ENCODE assay signal across 16 cellular contexts in genomic region chr1:37741662-37742061, GRCh38. TPM values are rescaled to one million over a fixed set of nuclear protein-coding genes. Genes with fewer than 3 reads are reported as not detected.
DNase-seq lines count a peak whose midpoint lies in the region; ATAC-seq and TF ChIP-seq lines count a peak whose summit lies in the region.
"Had no signal": no experiment of that assay in that cellular context is flagged by ENCODE, and none has a peak within 500 bp of the region (broad histone marks: within the 10 kb centered on the region; RNA-seq: fewer than 3 reads in every experiment).

No MANE protein-coding gene starts in this region.

- no peaks in the 10 kb centered on the region for H3K27me3 ChIP-seq in mammary epithelial cell (ENCODE audit: insufficient read depth, low read length)
- peaks cover 0 to 51% (median 0%) of the 10 kb centered on the region in 4 donors for H3K27me3 ChIP-seq in esophagus squamous epithelium

- H3K27me3 Mint-ChIP-seq in MCF 10A (ENCODE audit: insufficient read depth, unreplicated experiment) = peaks cover 11% of the 10 kb centered on the region
- H3K27me3 Mint-ChIP-seq in WTC11 (ENCODE audit: low read depth) = peaks cover 28% of the 10 kb centered on the region

- CTCF ChIA-PET in mammary epithelial cell (lab: Charles Lee; ENCODE audit: low non-redundant PET) = no interaction called here
- CTCF ChIA-PET in MCF 10A (lab: Yijun Ruan, JAX) = interaction anchor here (0.6 to 1.4 kb wide), 7 partner anchors 15 to 1084 kb away, joined by 3 to 6 read pairs (median 4); a partner anchor contains a TSS
- CTCF ChIA-PET in HEK293 (lab: Yijun Ruan, JAX) = interaction anchor here (0.6 to 1.4 kb wide), 6 partner anchors 8 to 306 kb away, joined by 3 to 4 read pairs (median 3); no protein-coding TSS in a partner anchor
- CTCF ChIA-PET in WTC11 (lab: Charles Lee) = interaction anchor here (0.9 to 1.3 kb wide), 3 partner anchors 20 to 139 kb away, joined by 3 to 4 read pairs (median 4); no protein-coding TSS in a partner anchor

- no peaks in the 10 kb centered on the region for H3K79me2 ChIP-seq in mammary epithelial cell (ENCODE audit: insufficient read depth, low read length)

- no peak for TF ChIP-seq POLR2A in esophagus squamous epithelium (IDR thresholded peaks at IDR 0.05)

- WGBS in mammary epithelial cell (ENCODE audit: low coverage, missing lambda C conversion rate) = 34% methylated on average over 6 of the region's 6 CpGs
- 37 to 39% methylated on average over 5 to 6 of the region's 6 CpGs for WGBS in esophagus squamous epithelium, 2 donors

- ATAC-seq in WTC11 = peak; percentile 30; the same call in 1 of the 2 replicates
- no peak for ATAC-seq in sciatic nerve
- ATAC-seq in GM21515 (IDR thresholded peaks at IDR 0.05; ENCODE audit: unreplicated experiment) = no peak
- ATAC-seq: CD8-positive, alpha-beta T cell; GM12878 had no signal

- H3K36me3 ChIP-seq in mammary epithelial cell (ENCODE audit: insufficient read depth, low read length) = no peaks in the 10 kb centered on the region
- H3K36me3 ChIP-seq in HEK293 (ENCODE audit: control insufficient read depth in 2 of 2, insufficient read depth in 1 of 2, low read length in 2 of 2) = no peaks in the 10 kb centered on the region
- H3K36me3 ChIP-seq in esophagus squamous epithelium = no peaks in the 10 kb centered on the region
- H3K36me3 ChIP-seq: HAP-1 had no signal

- no peaks in the 10 kb centered on the region for H4K20me1 ChIP-seq in mammary epithelial cell (ENCODE audit: insufficient read depth, low read length)

- DNase-seq in mammary epithelial cell = no peak
- no peak for DNase-seq in MCF 10A (ENCODE audit: unreplicated experiment)
- DNase-seq in WTC11 (ENCODE audit: low spot score) = no peak
- DNase-seq in sciatic nerve (ENCODE audit: low spot score) = peak; percentile 33
- no peak for DNase-seq in NCI-H69 (lab: John Stamatoyannopoulos, UW)
- no peak for DNase-seq in esophagus squamous epithelium (lab: John Stamatoyannopoulos, UW)
- DNase-seq: CD8-positive, alpha-beta T cell; COR-L47 had no signal

- dilution Hi-C loops in mammary epithelial cell (cut with HindIII; ENCODE audit: low sequenced_read_pairs) = loop anchor here (5.0 kb wide), 1 partner anchor 96 kb away; no protein-coding TSS in a partner anchor

- in situ Hi-C loops in mammary epithelial cell (cut with MboI; ENCODE audit: low sequenced_read_pairs in 2 of 2) = no loop called here

- H3K27ac Mint-ChIP-seq in MCF 10A (ENCODE audit: low read depth, unreplicated experiment) = no peak overlapping the region
- no peak overlapping the region for H3K27ac Mint-ChIP-seq in WTC11
- H3K27ac Mint-ChIP-seq: CD14-positive monocyte; CD8-positive, alpha-beta T cell had no signal

- no peak overlapping the region for H2AFZ ChIP-seq in mammary epithelial cell (ENCODE audit: low read depth, low read length)

- H3K4me1 ChIP-seq in mammary epithelial cell (ENCODE audit: insufficient read depth, low read length) = peaks cover 11% of the 10 kb centered on the region
- 0 out of 2 replicates have a peak, but pooled peaks cover 3% of the 10 kb centered on the region for H3K4me1 ChIP-seq in HEK293 (ENCODE audit: control insufficient read depth, insufficient read depth, low read length)
- H3K4me1 ChIP-seq in esophagus squamous epithelium = peaks cover 0 to 9% (median 0%) of the 10 kb centered on the region in 3 donors
- H3K4me1 ChIP-seq: HAP-1 had no signal

- H3K4me2 ChIP-seq in mammary epithelial cell (ENCODE audit: insufficient read depth, low read depth, low read length) = peak overlapping the region; percentile 21

- BruUV-seq in mammary epithelial cell (replicated peaks; lab: Mats Ljungman, UMichigan) = no TSS peak
- BruUV-seq in MCF 10A (replicated peaks; lab: Mats Ljungman, UMichigan) = no TSS peak

- H3K9me3 Mint-ChIP-seq in MCF 10A (ENCODE audit: unreplicated experiment) (peaks cover 8% of the 10 kb centered on the region), WTC11 (peaks cover 2% of the 10 kb centered on the region)

- POLR2A ChIA-PET in MCF 10A (lab: Yijun Ruan, JAX) (interaction anchor here (0.5 to 2.6 kb wide), 8 partner anchors 9 to 1702 kb away, joined by 3 to 14 read pairs (median 3); partner anchors contain the start of genes C1orf122 and YRDC), HEK293 (lab: Yijun Ruan, JAX) (interaction anchor here (0.5 to 1.3 kb wide), 3 partner anchors 51 to 66 kb away, joined by 3 read pairs; partner anchors contain the start of genes C1orf122 and YRDC), WTC11 (lab: Charles Lee) (no interaction called here)

- H3K4me1 Mint-ChIP-seq in MCF 10A (ENCODE audit: insufficient read depth, unreplicated experiment) (peaks cover 15% of the 10 kb centered on the region), WTC11 (no peaks in the 10 kb centered on the region)
- H3K4me1 Mint-ChIP-seq: CD14-positive monocyte had no signal

- H3K4me3 Mint-ChIP-seq in MCF 10A (ENCODE audit: unreplicated experiment) (no peak overlapping the region), WTC11 (no peak overlapping the region)
- H3K4me3 Mint-ChIP-seq: CD14-positive monocyte; CD8-positive, alpha-beta T cell had no signal

- peaks cover 5% of the 10 kb centered on the region for H3K9me3 ChIP-seq in mammary epithelial cell (replicated peaks; ENCODE audit: insufficient read depth, low read length)
- no peaks in the 10 kb centered on the region for H3K9me3 ChIP-seq in HEK293 (ENCODE audit: control insufficient read depth, insufficient read depth, low read depth, low read length)
- peaks cover 0 to 2% (median 0%) of the 10 kb centered on the region in 3 donors for H3K9me3 ChIP-seq in esophagus squamous epithelium
- H3K9me3 ChIP-seq: HAP-1 had no signal

- H3K36me3 Mint-ChIP-seq in MCF 10A (ENCODE audit: insufficient read depth, unreplicated experiment) = no peaks in the 10 kb centered on the region
- no peaks in the 10 kb centered on the region for H3K36me3 Mint-ChIP-seq in WTC11
- H3K36me3 Mint-ChIP-seq: CD14-positive monocyte; CD8-positive, alpha-beta T cell had no signal

- no peak for TF ChIP-seq CTCF in mammary epithelial cell (conservative IDR thresholded peaks at IDR 0.05 in 1 of 2, IDR thresholded peaks at IDR 0.05 in 1 of 2; ENCODE audit: extremely low read depth in 1 of 2, insufficient read depth in 1 of 2, low read depth in 1 of 2, low read length in 2 of 2)
- no peak for TF ChIP-seq CTCF in MCF 10A (IDR thresholded peaks at IDR 0.05; ENCODE audit: unreplicated experiment)
- TF ChIP-seq CTCF in HEK293 (tag by site-specific recombination; IDR thresholded peaks at IDR 0.05) = no peak
- TF ChIP-seq CTCF in WTC11 (IDR thresholded peaks at IDR 0.05) = no peak
- no peak for TF ChIP-seq CTCF in esophagus squamous epithelium (IDR thresholded peaks at IDR 0.05)

- H3K9ac ChIP-seq in mammary epithelial cell (ENCODE audit: insufficient read depth, low read length) = no peak overlapping the region

- H3K27ac ChIP-seq in mammary epithelial cell (ENCODE audit: insufficient read depth, low read depth, low read length) = no peak overlapping the region
- no peak overlapping the region for H3K27ac ChIP-seq in HEK293 (ENCODE audit: extremely low read depth, low read depth, low read length)
- no peak overlapping the region for H3K27ac ChIP-seq in esophagus squamous epithelium
- H3K27ac ChIP-seq: 22Rv1 had no signal

- no peak overlapping the region for H3K4me3 ChIP-seq in mammary epithelial cell (replicated peaks in 1 of 3; ENCODE audit: insufficient read depth in 1 of 3, low read depth in 2 of 3, low read length in 3 of 3)
- no peak overlapping the region for H3K4me3 ChIP-seq in HEK293 (ENCODE audit: low read depth, low read length)
- no peak overlapping the region for H3K4me3 ChIP-seq in esophagus squamous epithelium
- H3K4me3 ChIP-seq: GM12878, HAP-1 had no signal

- intact Hi-C loops in mammary epithelial cell (cut with micrococcal nuclease) (loop anchor here (1.0 to 2.0 kb wide), 2 partner anchors 11 to 19 kb away; no protein-coding TSS in a partner anchor), MCF 10A (cut with micrococcal nuclease) (no loop called here), sciatic nerve (cut with DNase I) (no loop called here), esophagus squamous epithelium (cut with DNase I) (no loop called here)

TF ChIP-seq in HEK293, 187 proteins besides CTCF, POLR2A, EP300 and RAD21 (continues in another document):
- TF ChIP-seq ZNF23 (tag by site-specific recombination; IDR thresholded peaks at IDR 0.05; ENCODE audit: borderline replicate concordance) = no peak
- TF ChIP-seq KLF8 (tag by site-specific recombination; IDR thresholded peaks at IDR 0.05) = no peak
- no peak for TF ChIP-seq ZNF843 (tag by site-specific recombination; IDR thresholded peaks at IDR 0.05)

TF ChIP-seq in WTC11, 78 proteins besides CTCF, POLR2A, EP300 and RAD21:
- TF ChIP-seq ZNF138 (CRISPR knock-in tag; conservative IDR thresholded peaks at IDR 0.05) = no peak

RNA-seq across cellular contexts. Expression of gene EPHA10, which starts 23.3 kb away (rescaled TPM):
- not detected for total RNA-seq in mammary epithelial cell
- polyA plus RNA-seq in mammary epithelial cell = not detected
- polyA minus RNA-seq in mammary epithelial cell = 1.1 TPM
- 0.74 and 1.0 TPM in 2 replicates for total RNA-seq in MCF 10A (2022)
- 1.3 to 1.5 TPM (median 1.3 TPM) in 3 replicates for total RNA-seq in WTC11 (2021)
- 1.6 TPM for total RNA-seq in sciatic nerve
- under 1 TPM in 3 of 4 donors, not detected in 1; 0.19 to 0.49 (median 0.31) TPM for total RNA-seq in esophagus squamous epithelium
- total RNA-seq: A673; CD8-positive, alpha-beta T cell; Daoy; GM12878 had no signal
- polyA plus RNA-seq: CD14-positive monocyte had no signal

RNA-seq across cellular contexts. Expression of gene CDCA8, which starts 49.3 kb away (rescaled TPM):
- 10 to 100 TPM in 1 of 2 donors, 1 to 10 TPM in 1; 1.0 to 30.0 TPM for total RNA-seq in mammary epithelial cell
- polyA plus RNA-seq in mammary epithelial cell = 47.0 TPM
- 32.4 TPM for polyA minus RNA-seq in mammary epithelial cell
- 17.3 and 21.8 TPM in 2 replicates for total RNA-seq in MCF 10A (2022)
- total RNA-seq in WTC11 (2021) = 42.1 to 47.7 TPM (median 43.3 TPM) in 3 replicates
- total RNA-seq in sciatic nerve = 0.85 TPM
- 10 to 100 TPM in 1 of 4 donors, 1 to 10 TPM in 3; 3.4 to 15.1 (median 7.5) TPM for total RNA-seq in esophagus squamous epithelium

RNA-seq across cellular contexts. Expression of gene MANEAL, which starts 52.0 kb away (rescaled TPM):
- total RNA-seq in mammary epithelial cell (1 to 10 TPM in 1 of 2 donors, under 1 TPM in 1; 0.50 to 4.7 TPM), MCF 10A (2022) (11.6 and 12.3 TPM in 2 replicates), WTC11 (2021) (4.2 to 6.4 TPM (median 5.9 TPM) in 3 replicates), sciatic nerve (2.3 TPM), esophagus squamous epithelium (1 to 10 TPM; 2.3 to 5.0 (median 3.7) TPM)
- 4.6 TPM for polyA plus RNA-seq in mammary epithelial cell
- 7.0 TPM for polyA minus RNA-seq in mammary epithelial cell
